10 cellular contexts compared by ENCODE assay signal in the genomic region with DNA sequence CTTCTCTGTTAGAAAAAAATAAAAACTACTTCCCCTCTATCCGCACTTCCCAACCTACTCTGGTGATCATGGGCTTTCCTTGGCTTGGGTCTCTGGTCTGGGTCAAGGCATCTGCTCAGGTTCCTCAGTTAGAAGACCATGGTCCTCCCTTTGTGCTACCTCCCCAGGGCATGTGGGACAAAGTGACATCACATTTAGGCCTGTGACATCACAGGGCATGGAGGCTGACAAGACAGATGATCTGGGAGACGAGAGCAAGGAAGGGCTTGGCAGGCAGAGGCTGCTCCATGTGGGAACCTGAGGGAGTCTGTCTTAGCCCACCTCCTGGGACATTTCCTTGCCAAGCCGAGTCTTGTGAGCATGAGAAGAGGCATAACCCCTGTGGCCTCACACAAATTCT. TPM values are rescaled to one million over a fixed set of nuclear protein-coding genes. Genes with fewer than 3 reads are reported as not detected.
A peak's percentile ranks its signal among the peaks of the same experiment; 100 is the strongest.
DNase-seq lines count a peak whose midpoint lies in the region; ATAC-seq, FAIRE-seq and TF ChIP-seq lines count a peak whose summit lies in the region.
"Not testable (repeated sequence)": the region's sequence is repeated elsewhere in the genome, so short reads cannot be mapped to it uniquely, and the experiment has no call there.
"Had no signal": no experiment of that assay in that cellular context is flagged by ENCODE, and none has a peak within 500 bp of the region (broad histone marks: within the 10 kb centered on the region; RNA-seq: fewer than 3 reads in every experiment).

A gene (minus strand): TSS at position 140 of the 400 bp plus-strand sequence. CDS start 4,179 bp downstream, outside the sequence.

- H4K20me1 ChIP-seq in K562 (replicated peaks; ENCODE audit: control insufficient read depth, insufficient read depth, low read length): not testable (repeated sequence)

- H3K4me1 ChIP-seq in K562 (replicated peaks in 1 of 2; ENCODE audit: control insufficient read depth in 2 of 2, insufficient read depth in 2 of 2, low read length in 2 of 2): peaks cover 12 to 24% of the 10 kb centered on the region in 2 experiments
- not testable (repeated sequence) for H3K4me1 ChIP-seq in lower lobe of right lung

- H3K9ac ChIP-seq in K562 (ENCODE audit: insufficient read depth in 1 of 2, low read depth in 2 of 2, low read length in 2 of 2): peak within 1 kb of the TSS in 1 of 2 experiments; percentile 37; a peak in 2 of 4 replicates

- in situ Hi-C loops in K562 (cut with MboI): not testable (repeated sequence)

- intact Hi-C loops in activated CD8-positive, alpha-beta T cell treated with anti-CD3 and anti-CD28 coated beads for 36 hours (cut with micrococcal nuclease): loop anchor here (5.0 kb wide), 1 partner anchor 55 kb away; a partner anchor contains a TSS
- intact Hi-C loops in activated naive CD4-positive, alpha-beta T cell treated with anti-CD3 and anti-CD28 coated beads for 36 hours (cut with micrococcal nuclease); K562 (cut with micrococcal nuclease); lower lobe of right lung (cut with DNase I): not testable (repeated sequence)

- TF ChIP-seq POLR2A in GM12892 (IDR thresholded peaks at IDR 0.05; ENCODE audit: low read depth, low read length); K562 (conservative IDR thresholded peaks at IDR 0.05): not testable (repeated sequence)

- not testable (repeated sequence) for BruUV-seq in K562 (replicated peaks; lab: Mats Ljungman, UMichigan)

- H3K4me3 Mint-ChIP-seq in T-cell: peak within 1 kb of the TSS; percentile 10 to 74 (median 39)
- H3K4me3 Mint-ChIP-seq in activated CD8-positive, alpha-beta T cell treated with anti-CD3 and anti-CD28 coated beads for 36 hours; activated naive CD4-positive, alpha-beta T cell treated with anti-CD3 and anti-CD28 coated beads for 36 hours: not testable (repeated sequence)
- peak within 1 kb of the TSS; percentile 48 for H3K4me3 Mint-ChIP-seq in stimulated activated effector memory CD8-positive, alpha-beta T cell treated with anti-CD3 and anti-CD28 coated beads, Interleukin-12 subunit alpha, Interleukin-12 subunit beta, amount 100 ng/mL, for 72 hours

- not testable (repeated sequence) for H3K9me3 ChIP-seq in K562 (replicated peaks; ENCODE audit: control insufficient read depth, insufficient read depth, low read depth, low read length); lower lobe of right lung

- peak within 1 kb of the TSS; percentile 87 to 99 for H3K27ac Mint-ChIP-seq in T-cell
- peak within 1 kb of the TSS; percentile 68 for H3K27ac Mint-ChIP-seq in activated CD8-positive, alpha-beta T cell treated with anti-CD3 and anti-CD28 coated beads for 36 hours
- peak within 1 kb of the TSS; percentile 22 for H3K27ac Mint-ChIP-seq in activated naive CD4-positive, alpha-beta T cell treated with anti-CD3 and anti-CD28 coated beads for 36 hours
- peak within 1 kb of the TSS; percentile 17 for H3K27ac Mint-ChIP-seq in stimulated activated effector memory CD8-positive, alpha-beta T cell treated with anti-CD3 and anti-CD28 coated beads, Interleukin-12 subunit alpha, Interleukin-12 subunit beta, amount 100 ng/mL, for 72 hours

- CTCF ChIA-PET in T-cell (lab: Charles Lee) (interaction anchor here in 1 of 2 donors (2.5 kb wide), 1 partner anchor 8 kb away, joined by 10 read pairs; no protein-coding TSS in a partner anchor), K562 (lab: Yijun Ruan, JAX; ENCODE audit: low intra/inter-chr PET ratio) (interaction anchor here (0.6 kb wide), 1 partner anchor 204 kb away, joined by 3 read pairs; no protein-coding TSS in a partner anchor)
- CTCF ChIA-PET in activated CD8-positive, alpha-beta T cell treated with anti-CD3 and anti-CD28 coated beads for 36 hours (lab: Charles Lee): interaction anchor here (3.7 to 4.3 kb wide), 2 partner anchors 9 to 45 kb away, joined by 24 to 53 read pairs; no protein-coding TSS in a partner anchor
- CTCF ChIA-PET in activated naive CD4-positive, alpha-beta T cell treated with anti-CD3 and anti-CD28 coated beads for 36 hours (lab: Charles Lee): interaction anchor here (2.2 kb wide), 1 partner anchor 9 kb away, joined by 17 read pairs; no protein-coding TSS in a partner anchor

- 52% methylated on average over 3 of the region's 3 CpGs for WGBS in K562 (ENCODE audit: insufficient coverage, low coverage, missing lambda C conversion rate)

- not testable (repeated sequence) for H3K4me2 ChIP-seq in K562 (ENCODE audit: insufficient read depth, low read length)

- H3K9me3 Mint-ChIP-seq in T-cell; activated CD8-positive, alpha-beta T cell treated with anti-CD3 and anti-CD28 coated beads for 36 hours; activated naive CD4-positive, alpha-beta T cell treated with anti-CD3 and anti-CD28 coated beads for 36 hours; stimulated activated effector memory CD8-positive, alpha-beta T cell treated with anti-CD3 and anti-CD28 coated beads, Interleukin-12 subunit alpha, Interleukin-12 subunit beta, amount 100 ng/mL, for 72 hours: not testable (repeated sequence)

- peak within 1 kb of the TSS; percentile 86 for H2AFZ ChIP-seq in K562 (ENCODE audit: low read depth, low read length)

- peaks cover 83 to 92% (median 84%) of the 10 kb centered on the region in 3 donors for H3K4me1 Mint-ChIP-seq in T-cell
- H3K4me1 Mint-ChIP-seq in activated CD8-positive, alpha-beta T cell treated with anti-CD3 and anti-CD28 coated beads for 36 hours (ENCODE audit: low read depth): peaks cover 78% of the 10 kb centered on the region
- peaks cover 71% of the 10 kb centered on the region for H3K4me1 Mint-ChIP-seq in activated naive CD4-positive, alpha-beta T cell treated with anti-CD3 and anti-CD28 coated beads for 36 hours (ENCODE audit: low read depth)
- peaks cover 74% of the 10 kb centered on the region for H3K4me1 Mint-ChIP-seq in stimulated activated effector memory CD8-positive, alpha-beta T cell treated with anti-CD3 and anti-CD28 coated beads, Interleukin-12 subunit alpha, Interleukin-12 subunit beta, amount 100 ng/mL, for 72 hours

- not testable (repeated sequence) for TF ChIP-seq CTCF in activated CD8-positive, alpha-beta T cell treated with anti-CD3 and anti-CD28 coated beads for 36 hours (IDR thresholded peaks at IDR 0.05); K562 (IDR thresholded peaks at IDR 0.05 in 2 of 3, conservative IDR thresholded peaks at IDR 0.05 in 1 of 3; ENCODE audit: insufficient read depth in 2 of 3, low read depth in 1 of 3, low read length in 3 of 3); lower lobe of right lung (IDR thresholded peaks at IDR 0.05)

- TF ChIP-seq RAD21 in K562 (CRISPR knock-in tag; conservative IDR thresholded peaks at IDR 0.05 in 1 of 2, IDR thresholded peaks at IDR 0.05 in 1 of 2): not testable (repeated sequence)

- H3K27ac ChIP-seq in K562 (ENCODE audit: extremely low read depth, low read depth, low read length); lower lobe of right lung: not testable (repeated sequence)

- H3K79me2 ChIP-seq in K562 (ENCODE audit: control insufficient read depth, insufficient read depth, low read length): not testable (repeated sequence)

- POLR2A ChIA-PET in T-cell (lab: Charles Lee) (interaction anchor here in 1 of 2 donors (0.9 kb wide), 1 partner anchor 10 kb away, joined by 4 read pairs; no protein-coding TSS in a partner anchor), K562 (lab: Yijun Ruan, JAX) (interaction anchor here (0.6 kb wide), 1 partner anchor 16 kb away, joined by 4 read pairs; no protein-coding TSS in a partner anchor)
- POLR2A ChIA-PET in activated CD8-positive, alpha-beta T cell treated with anti-CD3 and anti-CD28 coated beads for 36 hours (lab: Charles Lee): interaction anchor here (1.2 kb wide), 1 partner anchor 84 kb away, joined by 3 read pairs; no protein-coding TSS in a partner anchor

- H3K27me3 Mint-ChIP-seq in T-cell; activated CD8-positive, alpha-beta T cell treated with anti-CD3 and anti-CD28 coated beads for 36 hours; activated naive CD4-positive, alpha-beta T cell treated with anti-CD3 and anti-CD28 coated beads for 36 hours (ENCODE audit: low read depth): not testable (repeated sequence)

- TF ChIP-seq EP300 in K562 (IDR thresholded peaks at IDR 0.05; ENCODE audit: low read length): not testable (repeated sequence)

- FAIRE-seq in GM12892 (lab: Jason Lieb, UNC): peak; percentile 21
- FAIRE-seq in K562 (lab: Jason Lieb, UNC): not testable (repeated sequence)

- not testable (repeated sequence) for H3K36me3 Mint-ChIP-seq in T-cell; activated CD8-positive, alpha-beta T cell treated with anti-CD3 and anti-CD28 coated beads for 36 hours (ENCODE audit: low read depth); activated naive CD4-positive, alpha-beta T cell treated with anti-CD3 and anti-CD28 coated beads for 36 hours (ENCODE audit: low read depth)
- peaks cover 14% of the 10 kb centered on the region for H3K36me3 Mint-ChIP-seq in stimulated activated effector memory CD8-positive, alpha-beta T cell treated with anti-CD3 and anti-CD28 coated beads, Interleukin-12 subunit alpha, Interleukin-12 subunit beta, amount 100 ng/mL, for 72 hours

- ATAC-seq in T-cell (replicated peaks in 1 of 4); activated CD8-positive, alpha-beta T cell treated with anti-CD3 and anti-CD28 coated beads for 36 hours; K562; stimulated activated effector memory CD8-positive, alpha-beta T cell treated with anti-CD3 and anti-CD28 coated beads, Interleukin-12 subunit alpha, Interleukin-12 subunit beta, amount 100 ng/mL, for 72 hours: not testable (repeated sequence)
- ATAC-seq in lower lobe of right lung: peak in 1 of 2 donors; percentile 9

- not testable (repeated sequence) for H3K9me1 ChIP-seq in K562 (ENCODE audit: control insufficient read depth, insufficient read depth, low read length)

- not testable (repeated sequence) for H3K27me3 ChIP-seq in K562 (ENCODE audit: control insufficient read depth in 2 of 2, insufficient read depth in 2 of 2, low read length in 2 of 2); lower lobe of right lung (ENCODE audit: low read depth)

- H3K36me3 ChIP-seq in K562 (ENCODE audit: control insufficient read depth, insufficient read depth, low read length); lower lobe of right lung: not testable (repeated sequence)

- H3K4me3 ChIP-seq in K562, lower lobe of right lung: not testable (repeated sequence)

- not testable (repeated sequence) for DNase-seq in GM12892 (ENCODE audit: insufficient read length); T-cell; activated CD8-positive, alpha-beta T cell treated with anti-CD3 and anti-CD28 coated beads for 36 hours; activated naive CD4-positive, alpha-beta T cell treated with anti-CD3 and anti-CD28 coated beads for 36 hours; K562 (ENCODE audit: extremely low read depth in 1 of 4, low spot score in 3 of 4); stimulated activated effector memory CD8-positive, alpha-beta T cell treated with anti-CD3 and anti-CD28 coated beads, Interleukin-12 subunit alpha, Interleukin-12 subunit beta, amount 100 ng/mL, for 72 hours (ENCODE audit: low spot score in 2 of 2)
- DNase-seq in lower lobe of right lung: peak; percentile 4

RNA-seq across cellular contexts. Expression of the gene that starts here (rescaled TPM):
- not detected for polyA plus RNA-seq in GM12892 (2012; ENCODE audit: missing spikeins)
- 10 to 100 TPM in 2 of 5 donors, 1 to 10 TPM in 2, under 1 TPM in 1; 0.32 to 23.1 (median 5.3) TPM for total RNA-seq in T-cell
- 1 to 10 TPM in 1 of 2 experiments, under 1 TPM in 1; 0.69 to 1.3 TPM for total RNA-seq in activated CD8-positive, alpha-beta T cell treated with anti-CD3 and anti-CD28 coated beads for 36 hours
- total RNA-seq in activated naive CD4-positive, alpha-beta T cell treated with anti-CD3 and anti-CD28 coated beads for 36 hours: not detected
- not detected in 2 replicates for total RNA-seq in K562 (2011; cell fraction: chromatin; rRNA removed; ENCODE audit: low replicate concordance)
- not detected in 2 replicates for total RNA-seq in K562 (2011; cell fraction: nucleolus; rRNA removed)
- total RNA-seq in K562 (2011; cell fraction: nucleoplasm; rRNA removed): not detected in 2 replicates
- not detected in 2 replicates for total RNA-seq in K562 (2014; rRNA removed)
- total RNA-seq in K562 (2014; rRNA removed; fragmentation: Illumina TruSeq; extraction: Trizol): not detected in 2 replicates
- total RNA-seq in K562 (2015; rRNA removed; fragmentation: Illumina TruSeq; extraction: Trizol): not detected in 2 replicates
- total RNA-seq in K562 (2021): not detected in 2 replicates
- not detected in 2 replicates for polyA plus RNA-seq in K562 (2011; rRNA removed)
- not detected in 2 replicates for polyA plus RNA-seq in K562 (2011; cell fraction: cytosol; rRNA removed)
- polyA plus RNA-seq in K562 (2011; cell fraction: nucleus; rRNA removed): not detected in 2 replicates
- not detected in 2 replicates for polyA plus RNA-seq in K562 (2012)
- not detected in 2 replicates for polyA plus RNA-seq in K562 (2014; fragmentation: Illumina TruSeq; extraction: Trizol)
- not detected for polyA plus RNA-seq in K562 (2014; fragmentation: Nextera tagmentation; extraction: Ambion mirVana)
- not detected in 2 replicates for polyA plus RNA-seq in K562 (2014; rRNA removed)
- polyA minus RNA-seq in K562 (2011; rRNA and poly(A)+ RNA removed): not detected in 2 replicates
- not detected in 2 replicates for polyA minus RNA-seq in K562 (2011; cell fraction: cytosol; rRNA and poly(A)+ RNA removed)
- polyA minus RNA-seq in K562 (2011; cell fraction: nucleus; rRNA and poly(A)+ RNA removed): not detected in 2 replicates
- 1.2 TPM for total RNA-seq in lower lobe of right lung
- total RNA-seq: G401, H9, LHCN-M2 had no signal

Comparison
In these comparisons a context has a peak if more than half of its experiments do, and no peak if none do; other contexts are left out.
1. H3K27ac Mint-ChIP-seq: peak in every context shown above with its lines; median percentile 93 in T-cell; 68 in activated CD8-positive, alpha-beta T cell treated with anti-CD3 and anti-CD28 coated beads for 36 hours; 22 in activated naive CD4-positive, alpha-beta T cell treated with anti-CD3 and anti-CD28 coated beads for 36 hours; 17 in stimulated activated effector memory CD8-positive, alpha-beta T cell treated with anti-CD3 and anti-CD28 coated beads, Interleukin-12 subunit alpha, Interleukin-12 subunit beta, amount 100 ng/mL, for 72 hours.